In the genomic region with DNA sequence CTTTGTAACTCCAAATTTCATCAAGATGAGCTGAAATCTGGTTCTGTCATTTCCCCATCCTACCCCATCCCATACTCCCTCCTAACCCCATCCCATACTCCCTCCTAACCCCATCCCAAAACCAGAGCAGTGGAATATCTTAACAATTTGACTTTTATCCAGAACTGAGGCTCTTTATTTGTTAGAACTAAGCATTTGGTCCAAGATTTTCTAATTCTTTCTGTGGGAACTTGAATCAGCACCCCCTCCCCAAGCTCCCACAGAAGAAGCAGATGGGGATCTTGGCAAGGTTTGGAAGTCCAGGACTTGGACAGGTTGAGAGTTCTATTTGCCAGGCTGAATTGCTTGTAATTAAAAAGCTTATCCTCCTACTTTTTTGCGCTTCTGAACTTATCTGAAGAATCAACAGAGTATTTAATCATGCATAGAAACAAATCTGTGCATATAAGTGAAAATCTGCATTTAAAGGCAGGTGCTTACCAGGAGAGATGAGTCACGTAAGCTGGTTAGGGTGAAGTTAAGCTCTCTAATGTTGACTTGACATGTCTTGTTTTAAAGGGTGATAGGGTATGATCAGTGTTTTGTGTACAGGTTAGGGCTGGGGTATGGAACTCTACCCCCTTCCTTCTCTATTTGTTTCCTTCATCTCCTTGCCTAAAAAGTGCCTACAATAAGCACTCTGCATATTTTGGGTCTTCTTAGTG, we compare ENCODE assay signal across 1 cellular context.
TF ChIP-seq lines count a peak whose summit lies in the region.

No MANE protein-coding gene starts in this region.

TF ChIP-seq in GM23338, 12 proteins besides CTCF, POLR2A, EP300 and RAD21 (continued from another document):
- TF ChIP-seq, protein P1, sequence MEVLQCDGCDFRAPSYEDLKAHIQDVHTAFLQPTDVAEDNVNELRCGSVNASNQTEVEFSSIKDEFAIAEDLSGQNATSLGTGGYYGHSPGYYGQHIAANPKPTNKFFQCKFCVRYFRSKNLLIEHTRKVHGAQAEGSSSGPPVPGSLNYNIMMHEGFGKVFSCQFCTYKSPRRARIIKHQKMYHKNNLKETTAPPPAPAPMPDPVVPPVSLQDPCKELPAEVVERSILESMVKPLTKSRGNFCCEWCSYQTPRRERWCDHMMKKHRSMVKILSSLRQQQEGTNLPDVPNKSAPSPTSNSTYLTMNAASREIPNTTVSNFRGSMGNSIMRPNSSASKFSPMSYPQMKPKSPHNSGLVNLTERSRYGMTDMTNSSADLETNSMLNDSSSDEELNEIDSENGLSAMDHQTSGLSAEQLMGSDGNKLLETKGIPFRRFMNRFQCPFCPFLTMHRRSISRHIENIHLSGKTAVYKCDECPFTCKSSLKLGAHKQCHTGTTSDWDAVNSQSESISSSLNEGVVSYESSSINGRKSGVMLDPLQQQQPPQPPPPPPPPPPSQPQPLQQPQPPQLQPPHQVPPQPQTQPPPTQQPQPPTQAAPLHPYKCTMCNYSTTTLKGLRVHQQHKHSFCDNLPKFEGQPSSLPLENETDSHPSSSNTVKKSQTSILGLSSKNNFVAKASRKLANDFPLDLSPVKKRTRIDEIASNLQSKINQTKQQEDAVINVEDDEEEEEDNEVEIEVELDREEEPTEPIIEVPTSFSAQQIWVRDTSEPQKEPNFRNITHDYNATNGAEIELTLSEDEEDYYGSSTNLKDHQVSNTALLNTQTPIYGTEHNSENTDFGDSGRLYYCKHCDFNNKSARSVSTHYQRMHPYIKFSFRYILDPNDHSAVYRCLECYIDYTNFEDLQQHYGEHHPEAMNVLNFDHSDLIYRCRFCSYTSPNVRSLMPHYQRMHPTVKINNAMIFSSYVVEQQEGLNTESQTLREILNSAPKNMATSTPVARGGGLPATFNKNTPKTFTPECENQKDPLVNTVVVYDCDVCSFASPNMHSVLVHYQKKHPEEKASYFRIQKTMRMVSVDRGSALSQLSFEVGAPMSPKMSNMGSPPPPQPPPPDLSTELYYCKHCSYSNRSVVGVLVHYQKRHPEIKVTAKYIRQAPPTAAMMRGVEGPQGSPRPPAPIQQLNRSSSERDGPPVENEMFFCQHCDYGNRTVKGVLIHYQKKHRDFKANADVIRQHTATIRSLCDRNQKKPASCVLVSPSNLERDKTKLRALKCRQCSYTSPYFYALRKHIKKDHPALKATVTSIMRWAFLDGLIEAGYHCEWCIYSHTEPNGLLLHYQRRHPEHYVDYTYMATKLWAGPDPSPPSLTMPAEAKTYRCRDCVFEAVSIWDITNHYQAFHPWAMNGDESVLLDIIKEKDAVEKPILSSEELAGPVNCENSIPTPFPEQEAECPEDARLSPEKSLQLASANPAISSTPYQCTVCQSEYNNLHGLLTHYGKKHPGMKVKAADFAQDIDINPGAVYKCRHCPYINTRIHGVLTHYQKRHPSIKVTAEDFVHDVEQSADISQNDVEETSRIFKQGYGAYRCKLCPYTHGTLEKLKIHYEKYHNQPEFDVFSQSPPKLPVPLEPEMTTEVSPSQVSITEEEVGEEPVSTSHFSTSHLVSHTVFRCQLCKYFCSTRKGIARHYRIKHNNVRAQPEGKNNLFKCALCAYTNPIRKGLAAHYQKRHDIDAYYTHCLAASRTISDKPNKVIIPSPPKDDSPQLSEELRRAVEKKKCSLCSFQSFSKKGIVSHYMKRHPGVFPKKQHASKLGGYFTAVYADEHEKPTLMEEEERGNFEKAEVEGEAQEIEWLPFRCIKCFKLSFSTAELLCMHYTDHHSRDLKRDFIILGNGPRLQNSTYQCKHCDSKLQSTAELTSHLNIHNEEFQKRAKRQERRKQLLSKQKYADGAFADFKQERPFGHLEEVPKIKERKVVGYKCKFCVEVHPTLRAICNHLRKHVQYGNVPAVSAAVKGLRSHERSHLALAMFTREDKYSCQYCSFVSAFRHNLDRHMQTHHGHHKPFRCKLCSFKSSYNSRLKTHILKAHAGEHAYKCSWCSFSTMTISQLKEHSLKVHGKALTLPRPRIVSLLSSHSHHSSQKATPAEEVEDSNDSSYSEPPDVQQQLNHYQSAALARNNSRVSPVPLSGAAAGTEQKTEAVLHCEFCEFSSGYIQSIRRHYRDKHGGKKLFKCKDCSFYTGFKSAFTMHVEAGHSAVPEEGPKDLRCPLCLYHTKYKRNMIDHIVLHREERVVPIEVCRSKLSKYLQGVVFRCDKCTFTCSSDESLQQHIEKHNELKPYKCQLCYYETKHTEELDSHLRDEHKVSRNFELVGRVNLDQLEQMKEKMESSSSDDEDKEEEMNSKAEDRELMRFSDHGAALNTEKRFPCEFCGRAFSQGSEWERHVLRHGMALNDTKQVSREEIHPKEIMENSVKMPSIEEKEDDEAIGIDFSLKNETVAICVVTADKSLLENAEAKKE (CRISPR knock-in tag; IDR thresholded peaks at IDR 0.05) = no peak
- no peak for TF ChIP-seq NANOG (IDR thresholded peaks at IDR 0.05; ENCODE audit: borderline replicate concordance)
TF ChIP-seq in GM23338: peak in this region for 0.
